1 cellular context compared by ENCODE assay signal in the genomic region with DNA sequence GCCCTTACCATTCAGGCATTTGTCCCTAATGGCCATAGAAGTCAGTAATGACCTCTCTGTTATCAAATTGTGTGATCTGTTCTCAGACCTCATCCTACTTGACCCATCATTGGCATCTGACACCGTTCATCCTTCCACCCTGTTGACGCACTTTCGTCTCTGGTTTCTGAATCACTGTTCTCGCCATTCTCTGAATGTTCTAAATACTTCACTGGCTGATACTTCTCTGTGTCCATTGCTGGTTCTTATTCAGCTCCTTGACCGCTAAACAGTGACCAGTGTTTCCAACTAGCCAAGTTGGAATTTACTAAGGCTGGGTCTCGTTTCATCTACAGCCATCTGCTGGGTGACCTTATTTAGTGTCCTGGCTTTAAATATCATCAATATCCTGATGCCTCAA.
TF ChIP-seq lines count a peak whose summit lies in the region.

No MANE protein-coding gene starts in this region.

TF ChIP-seq in neural cell, 6 proteins besides CTCF, POLR2A, EP300 and RAD21 (continued from another document):
- TF ChIP-seq, protein P1, sequence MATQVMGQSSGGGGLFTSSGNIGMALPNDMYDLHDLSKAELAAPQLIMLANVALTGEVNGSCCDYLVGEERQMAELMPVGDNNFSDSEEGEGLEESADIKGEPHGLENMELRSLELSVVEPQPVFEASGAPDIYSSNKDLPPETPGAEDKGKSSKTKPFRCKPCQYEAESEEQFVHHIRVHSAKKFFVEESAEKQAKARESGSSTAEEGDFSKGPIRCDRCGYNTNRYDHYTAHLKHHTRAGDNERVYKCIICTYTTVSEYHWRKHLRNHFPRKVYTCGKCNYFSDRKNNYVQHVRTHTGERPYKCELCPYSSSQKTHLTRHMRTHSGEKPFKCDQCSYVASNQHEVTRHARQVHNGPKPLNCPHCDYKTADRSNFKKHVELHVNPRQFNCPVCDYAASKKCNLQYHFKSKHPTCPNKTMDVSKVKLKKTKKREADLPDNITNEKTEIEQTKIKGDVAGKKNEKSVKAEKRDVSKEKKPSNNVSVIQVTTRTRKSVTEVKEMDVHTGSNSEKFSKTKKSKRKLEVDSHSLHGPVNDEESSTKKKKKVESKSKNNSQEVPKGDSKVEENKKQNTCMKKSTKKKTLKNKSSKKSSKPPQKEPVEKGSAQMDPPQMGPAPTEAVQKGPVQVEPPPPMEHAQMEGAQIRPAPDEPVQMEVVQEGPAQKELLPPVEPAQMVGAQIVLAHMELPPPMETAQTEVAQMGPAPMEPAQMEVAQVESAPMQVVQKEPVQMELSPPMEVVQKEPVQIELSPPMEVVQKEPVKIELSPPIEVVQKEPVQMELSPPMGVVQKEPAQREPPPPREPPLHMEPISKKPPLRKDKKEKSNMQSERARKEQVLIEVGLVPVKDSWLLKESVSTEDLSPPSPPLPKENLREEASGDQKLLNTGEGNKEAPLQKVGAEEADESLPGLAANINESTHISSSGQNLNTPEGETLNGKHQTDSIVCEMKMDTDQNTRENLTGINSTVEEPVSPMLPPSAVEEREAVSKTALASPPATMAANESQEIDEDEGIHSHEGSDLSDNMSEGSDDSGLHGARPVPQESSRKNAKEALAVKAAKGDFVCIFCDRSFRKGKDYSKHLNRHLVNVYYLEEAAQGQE (IDR thresholded peaks at IDR 0.05; ENCODE audit: borderline replicate concordance) = no peak
- TF ChIP-seq EZH2 (IDR thresholded peaks at IDR 0.05; ENCODE audit: borderline replicate concordance, insufficient read depth, low read length, poor library complexity, severe bottlenecking) (no peak), TAF1 (IDR thresholded peaks at IDR 0.05; ENCODE audit: low read depth) (no peak), MXI1 (conservative IDR thresholded peaks at IDR 0.05; ENCODE audit: poor library complexity, severe bottlenecking) (no peak)
